Comparison of ENCODE assay signal across 17 cellular contexts in the genomic region with DNA sequence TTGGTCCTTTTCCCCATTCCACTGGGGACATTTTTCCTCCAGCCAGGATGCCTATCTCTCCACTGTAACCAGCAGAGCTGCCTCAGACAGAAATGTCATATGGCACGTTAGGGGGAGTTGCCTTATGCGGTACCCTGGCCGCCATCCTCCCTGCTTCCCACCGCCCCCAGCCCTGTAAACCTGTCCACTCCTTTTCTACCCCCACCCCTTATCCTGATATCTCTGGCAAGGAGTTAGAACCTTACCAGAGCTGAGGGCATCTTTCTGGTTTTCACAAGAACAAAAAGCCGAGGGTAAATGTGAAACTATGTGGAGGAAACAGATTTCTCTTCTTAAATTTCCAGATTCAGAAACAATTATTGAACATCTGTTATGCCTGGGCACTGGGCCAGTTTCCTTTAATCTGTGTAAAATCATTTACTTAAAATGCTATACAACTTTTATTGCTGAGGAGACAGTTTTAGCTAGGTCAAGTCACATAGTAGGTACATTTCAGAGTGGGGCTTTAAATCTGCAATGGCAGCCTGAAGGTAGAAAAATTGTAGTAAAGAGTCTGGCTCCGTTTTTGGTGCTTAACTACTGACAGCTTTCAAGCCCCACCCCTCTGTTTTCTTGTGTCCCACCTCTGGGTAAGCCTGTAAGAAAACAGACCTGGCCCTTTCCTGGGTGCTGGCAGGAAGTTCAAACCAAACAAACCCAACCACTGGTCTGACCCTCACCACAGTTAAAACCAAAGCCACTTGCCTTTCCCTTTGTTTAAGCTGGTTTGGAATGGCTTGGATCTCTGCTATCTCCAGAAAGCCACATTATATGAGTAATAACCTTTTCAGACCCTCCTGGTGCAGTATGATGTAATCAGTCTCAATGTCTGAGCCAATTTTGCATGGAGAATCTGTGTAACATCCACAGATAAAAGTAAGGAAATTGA.
A peak's percentile ranks its signal among the peaks of the same experiment; 100 is the strongest.
DNase-seq lines count a peak whose midpoint lies in the region; TF ChIP-seq lines count a peak whose summit lies in the region.
"Had no signal": no experiment of that assay in that cellular context is flagged by ENCODE, and none has a peak within 500 bp of the region (broad histone marks: within the 10 kb centered on the region; RNA-seq: fewer than 3 reads in every experiment).

No MANE protein-coding gene starts in this region.

- CTCF ChIA-PET in activated CD4-positive, alpha-beta memory T cell treated with anti-CD3 and anti-CD28 coated beads, Interleukin-2, amount 10 ng/mL, durations not matched to agents 7 days and 5 days (lab: Charles Lee) = no interaction called here

- intact Hi-C loops in head of caudate nucleus (cut with DNase I) = no loop called here

- H3K36me3 Mint-ChIP-seq in activated CD4-positive, alpha-beta memory T cell treated with anti-CD3 and anti-CD28 coated beads, Interleukin-2, amount 10 ng/mL, durations not matched to agents 7 days and 5 days (ENCODE audit: low read depth) = no peaks in the 10 kb centered on the region
- H3K36me3 Mint-ChIP-seq: naive B cell had no signal

- H3K4me3 ChIP-seq in fibroblast of the aortic adventitia (ENCODE audit: low read depth, low read length) = no peak overlapping the region
- H3K4me3 ChIP-seq: esophagus squamous epithelium, upper lobe of left lung had no signal

- TF ChIP-seq POLR2A in erythroblast (IDR thresholded peaks at IDR 0.05; ENCODE audit: low read length) = no peak

- POLR2A ChIA-PET in activated CD4-positive, alpha-beta memory T cell treated with anti-CD3 and anti-CD28 coated beads, Interleukin-2, amount 10 ng/mL, durations not matched to agents 7 days and 5 days (lab: Charles Lee) = no interaction called here

- DNase-seq in A172 (ENCODE audit: low spot score) = peak; percentile 79
- DNase-seq in EL = peak; percentile 50
- peak; percentile 87 for DNase-seq in NCI-H82 treated with DMSO at 0.1 percent for 48 hours (lab: John Stamatoyannopoulos, UW; ENCODE audit: unreplicated experiment)
- peak; percentile 52 for DNase-seq in fibroblast of the aortic adventitia (ENCODE audit: low read depth)
- DNase-seq in head of caudate nucleus = no peak
- DNase-seq in activated CD4-positive, alpha-beta memory T cell treated with anti-CD3 and anti-CD28 coated beads, Interleukin-2, amount 10 ng/mL, durations not matched to agents 7 days and 5 days = no peak
- DNase-seq in T-helper 9 cell = no peak
- no peak for DNase-seq in erythroblast (lab: John Stamatoyannopoulos, UW)
- DNase-seq: activated CD4-positive, CD25-positive, alpha-beta regulatory T cell; CD4-positive, alpha-beta T cell; esophagus squamous epithelium; islet precursor cell; naive B cell; SHP77 treated with DMSO at 0.1 percent for 48 hours; small intestine; upper lobe of left lung had no signal

- H3K4me1 Mint-ChIP-seq in activated CD4-positive, alpha-beta memory T cell treated with anti-CD3 and anti-CD28 coated beads, Interleukin-2, amount 10 ng/mL, durations not matched to agents 7 days and 5 days = peaks cover 10% of the 10 kb centered on the region
- H3K4me1 Mint-ChIP-seq: activated T-helper 17 cell treated with anti-CD3 and anti-CD28 coated beads, Interleukin-2, amount 50 U/mL, for 72 hours; naive B cell had no signal

- no peak overlapping the region for H3K4me3 Mint-ChIP-seq in activated CD4-positive, alpha-beta memory T cell treated with anti-CD3 and anti-CD28 coated beads, Interleukin-2, amount 10 ng/mL, durations not matched to agents 7 days and 5 days
- H3K4me3 Mint-ChIP-seq: activated T-helper 17 cell treated with anti-CD3 and anti-CD28 coated beads, Interleukin-2, amount 50 U/mL, for 72 hours; CD4-positive, alpha-beta T cell; naive B cell had no signal

- H3K27ac Mint-ChIP-seq in activated CD4-positive, alpha-beta memory T cell treated with anti-CD3 and anti-CD28 coated beads, Interleukin-2, amount 10 ng/mL, durations not matched to agents 7 days and 5 days = no peak overlapping the region
- H3K27ac Mint-ChIP-seq: activated T-helper 17 cell treated with anti-CD3 and anti-CD28 coated beads, Interleukin-2, amount 50 U/mL, for 72 hours; CD4-positive, alpha-beta T cell had no signal

- H3K9me3 Mint-ChIP-seq in activated CD4-positive, alpha-beta memory T cell treated with anti-CD3 and anti-CD28 coated beads, Interleukin-2, amount 10 ng/mL, durations not matched to agents 7 days and 5 days = no peaks in the 10 kb centered on the region
- H3K9me3 Mint-ChIP-seq: activated T-helper 17 cell treated with anti-CD3 and anti-CD28 coated beads, Interleukin-2, amount 50 U/mL, for 72 hours; CD4-positive, alpha-beta T cell; naive B cell had no signal

- no peak for TF ChIP-seq CTCF in fibroblast of the aortic adventitia (IDR thresholded peaks at IDR 0.05; ENCODE audit: insufficient read depth, low read length)

- H3K27me3 Mint-ChIP-seq in activated CD4-positive, alpha-beta memory T cell treated with anti-CD3 and anti-CD28 coated beads, Interleukin-2, amount 10 ng/mL, durations not matched to agents 7 days and 5 days = no peaks in the 10 kb centered on the region
- H3K27me3 Mint-ChIP-seq: activated T-helper 17 cell treated with anti-CD3 and anti-CD28 coated beads, Interleukin-2, amount 50 U/mL, for 72 hours; CD4-positive, alpha-beta T cell; naive B cell had no signal

Comparison
In these comparisons a context has a peak if more than half of its experiments do, and no peak if none do; other contexts are left out.
1. DNase-seq: peak in A172 (single experiment), EL (single experiment), NCI-H82 treated with DMSO at 0.1 percent for 48 hours (single experiment) and fibroblast of the aortic adventitia (single experiment); none in head of caudate nucleus (0 of 42), activated CD4-positive, alpha-beta memory T cell treated with anti-CD3 and anti-CD28 coated beads, Interleukin-2, amount 10 ng/mL, durations not matched to agents 7 days and 5 days (single experiment), T-helper 9 cell (single experiment) and erythroblast (0 of 2).